In genomic region chr5:166979576-166979975, GRCh38 we compare ENCODE assay signal across 9 cellular contexts. TPM values are rescaled to one million over a fixed set of nuclear protein-coding genes. Genes with fewer than 3 reads are reported as not detected.
DNase-seq lines count a peak whose midpoint lies in the region; ATAC-seq and TF ChIP-seq lines count a peak whose summit lies in the region.
"Had no signal": no experiment of that assay in that cellular context is flagged by ENCODE, and none has a peak within 500 bp of the region (broad histone marks: within the 10 kb centered on the region; RNA-seq: fewer than 3 reads in every experiment).

No MANE protein-coding gene starts in this region.

- TF ChIP-seq EP300 in transverse colon (IDR thresholded peaks at IDR 0.05; ENCODE audit: low read depth) = no peak

- TF ChIP-seq CTCF in mesothelial cell of epicardium (IDR thresholded peaks at IDR 0.05; ENCODE audit: unreplicated experiment) (no peak), transverse colon (IDR thresholded peaks at IDR 0.05) (no peak)

- DNase-seq in activated T-cell treated with anti-CD3 and anti-CD28 coated beads, Interleukin-2, amount 50 U/mL, for 24 hours = no peak
- no peak for DNase-seq in activated T-cell treated with anti-CD3 and anti-CD28 coated beads, Interleukin-2, amount 50 U/mL, for 48 hours
- DNase-seq in mesothelial cell of epicardium (ENCODE audit: low spot score in 2 of 2, unreplicated experiment in 2 of 2) (no peak), transverse colon (no peak), NCI-H774 (lab: John Stamatoyannopoulos, UW) (no peak)
- no peak for DNase-seq in stimulated activated CD4-positive, alpha-beta T cell treated with anti-CD3 and anti-CD28 coated beads, Interleukin-4, amount 100 ng/mL, for 1 hour

- 2% methylated on average over 6 to 8 of the region's 8 CpGs for WGBS in transverse colon (ENCODE audit: low coverage in 1 of 2), 2 donors

- no peak for TF ChIP-seq POLR2A in transverse colon (IDR thresholded peaks at IDR 0.05)

- no peak for ATAC-seq in HG03139 (IDR thresholded peaks at IDR 0.05; ENCODE audit: unreplicated experiment)

- no peaks in the 10 kb centered on the region for H3K9me3 Mint-ChIP-seq in activated T-cell treated with anti-CD3 and anti-CD28 coated beads, Interleukin-2, amount 50 U/mL, for 24 hours
- no peaks in the 10 kb centered on the region for H3K9me3 Mint-ChIP-seq in dendritic cell treated with granulocyte-macrophage colony-stimulating factor and Interleukin-4, amounts not matched to agents 40 ng/mL and 50 ng/mL, for 4 days
- H3K9me3 Mint-ChIP-seq in mesothelial cell of epicardium = no peaks in the 10 kb centered on the region

- peak overlapping the region; percentile 39 to 81 (median 72) for H3K27ac ChIP-seq in transverse colon
- H3K27ac ChIP-seq: foreskin keratinocyte had no signal

- no peaks in the 10 kb centered on the region for H3K36me3 ChIP-seq in transverse colon

- H3K9me3 ChIP-seq in transverse colon = no peaks in the 10 kb centered on the region

- H3K4me1 ChIP-seq in transverse colon = peaks cover 0 to 29% (median 9%) of the 10 kb centered on the region in 4 donors
- H3K4me1 ChIP-seq: foreskin keratinocyte had no signal

- peaks cover 3% of the 10 kb centered on the region for H3K4me1 Mint-ChIP-seq in activated T-cell treated with anti-CD3 and anti-CD28 coated beads, Interleukin-2, amount 50 U/mL, for 24 hours (ENCODE audit: low read depth)
- peaks cover 18% of the 10 kb centered on the region for H3K4me1 Mint-ChIP-seq in dendritic cell treated with granulocyte-macrophage colony-stimulating factor and Interleukin-4, amounts not matched to agents 40 ng/mL and 50 ng/mL, for 4 days (ENCODE audit: low read depth)
- H3K4me1 Mint-ChIP-seq in mesothelial cell of epicardium = peaks cover 51% of the 10 kb centered on the region

- intact Hi-C loops in dendritic cell treated with granulocyte-macrophage colony-stimulating factor and Interleukin-4, amounts not matched to agents 40 ng/mL and 50 ng/mL, for 4 days (cut with micrococcal nuclease) = no loop called here
- intact Hi-C loops in transverse colon (cut with DNase I; ENCODE audit: low total_unique reads) = no loop called here

- peak overlapping the region; percentile 40 to 61 (median 46) for H3K4me3 ChIP-seq in transverse colon

- H3K27ac Mint-ChIP-seq in activated T-cell treated with anti-CD3 and anti-CD28 coated beads, Interleukin-2, amount 50 U/mL, for 24 hours = no peak overlapping the region
- no peak overlapping the region for H3K27ac Mint-ChIP-seq in dendritic cell treated with granulocyte-macrophage colony-stimulating factor and Interleukin-4, amounts not matched to agents 40 ng/mL and 50 ng/mL, for 4 days
- peak overlapping the region; percentile 60 for H3K27ac Mint-ChIP-seq in mesothelial cell of epicardium

- H3K27me3 Mint-ChIP-seq in activated T-cell treated with anti-CD3 and anti-CD28 coated beads, Interleukin-2, amount 50 U/mL, for 24 hours = peaks cover 29% of the 10 kb centered on the region
- H3K27me3 Mint-ChIP-seq in dendritic cell treated with granulocyte-macrophage colony-stimulating factor and Interleukin-4, amounts not matched to agents 40 ng/mL and 50 ng/mL, for 4 days = peaks cover 23% of the 10 kb centered on the region
- no peaks in the 10 kb centered on the region for H3K27me3 Mint-ChIP-seq in mesothelial cell of epicardium (ENCODE audit: low read depth)

- H3K27me3 ChIP-seq in transverse colon = no peaks in the 10 kb centered on the region

- H3K4me3 Mint-ChIP-seq in activated T-cell treated with anti-CD3 and anti-CD28 coated beads, Interleukin-2, amount 50 U/mL, for 24 hours = peak overlapping the region; percentile 25
- peak overlapping the region; percentile 78 for H3K4me3 Mint-ChIP-seq in dendritic cell treated with granulocyte-macrophage colony-stimulating factor and Interleukin-4, amounts not matched to agents 40 ng/mL and 50 ng/mL, for 4 days
- H3K4me3 Mint-ChIP-seq in mesothelial cell of epicardium = peak overlapping the region; percentile 92

- in situ Hi-C loops in transverse colon (cut with MboI; ENCODE audit: low pct_ligation_motif_present in 1 of 4, low pct_unique_long_range_greater_than_20kb in 1 of 4, low sequenced_read_pairs in 3 of 4) = no loop called here

- H3K36me3 Mint-ChIP-seq in activated T-cell treated with anti-CD3 and anti-CD28 coated beads, Interleukin-2, amount 50 U/mL, for 24 hours (ENCODE audit: low read depth) = no peaks in the 10 kb centered on the region
- no peaks in the 10 kb centered on the region for H3K36me3 Mint-ChIP-seq in dendritic cell treated with granulocyte-macrophage colony-stimulating factor and Interleukin-4, amounts not matched to agents 40 ng/mL and 50 ng/mL, for 4 days (ENCODE audit: low read depth)
- no peaks in the 10 kb centered on the region for H3K36me3 Mint-ChIP-seq in mesothelial cell of epicardium

RNA-seq across cellular contexts. Expression of gene TENM2, which starts 0.7 kb away (rescaled TPM):
- total RNA-seq in mesothelial cell of epicardium (10.4 to 12.5 TPM (median 11.1 TPM) in 3 replicates), transverse colon (under 1 TPM in 3 of 4 donors, not detected in 1; 0.16 to 0.75 (median 0.27) TPM)

Comparison
In these comparisons a context has a peak if more than half of its experiments do, and no peak if none do; other contexts are left out.
1. H3K4me3 Mint-ChIP-seq: peak in every context shown above with its lines; median percentile 92 in mesothelial cell of epicardium; 78 in dendritic cell treated with granulocyte-macrophage colony-stimulating factor and Interleukin-4, amounts not matched to agents 40 ng/mL and 50 ng/mL, for 4 days; 25 in activated T-cell treated with anti-CD3 and anti-CD28 coated beads, Interleukin-2, amount 50 U/mL, for 24 hours.